In genomic region chr1:11215018-11216005, GRCh38 we compare ENCODE assay signal across 17 cellular contexts. TPM values are rescaled to one million over a fixed set of nuclear protein-coding genes. Genes with fewer than 3 reads are reported as not detected.
"Had no signal": no experiment of that assay in that cellular context is flagged by ENCODE, and none has a peak within 500 bp of the region (broad histone marks: within the 10 kb centered on the region; RNA-seq: fewer than 3 reads in every experiment).

No MANE protein-coding gene starts in this region.

- H3K4me1 ChIP-seq: stomach, thyroid gland had no signal

- H3K4me3 ChIP-seq: stomach, thyroid gland had no signal

- H3K27me3 Mint-ChIP-seq: activated CD4-positive, alpha-beta T cell treated with anti-CD3 and anti-CD28 coated beads, Interleukin-2, amount 10 ng/mL, durations not matched to agents 7 days and 5 days; activated naive CD4-positive, alpha-beta T cell treated with anti-CD3 and anti-CD28 coated beads, Interleukin-2, amount 50 U/mL, for 24 hours; central memory CD8-positive, alpha-beta T cell had no signal

- DNase-seq: activated CD4-positive, alpha-beta T cell treated with anti-CD3 and anti-CD28 coated beads, Interleukin-2, amount 10 ng/mL, durations not matched to agents 7 days and 5 days; activated T-cell treated with anti-CD3 and anti-CD28 coated beads for 4 hours; cortex of kidney; effector CD8-positive, alpha-beta T cell; foreskin fibroblast; glutamatergic neuron; kidney; stimulated activated CD4-positive, alpha-beta T cell treated with anti-CD3 and anti-CD28 coated beads, Interleukin-12 subunit alpha, Interleukin-12 subunit beta, amount 100 ng/mL, for 4 hours; stimulated activated CD4-positive, alpha-beta T cell treated with anti-CD3 and anti-CD28 coated beads, Interleukin-2, amount 100 ng/mL, for 24 hours; stomach; thyroid gland had no signal

- H3K4me3 Mint-ChIP-seq: activated CD4-positive, alpha-beta T cell treated with anti-CD3 and anti-CD28 coated beads, Interleukin-2, amount 10 ng/mL, durations not matched to agents 7 days and 5 days; activated naive CD4-positive, alpha-beta T cell treated with anti-CD3 and anti-CD28 coated beads, Interleukin-2, amount 50 U/mL, for 24 hours; central memory CD8-positive, alpha-beta T cell; T-helper 2 cell treated with Interferon-gamma antibody and Interleukin-4, amounts not matched to agents 5 μg/mL and 100 μg/mL, for 36 hours had no signal

- H3K27me3 ChIP-seq: stomach, thyroid gland had no signal

- H3K27ac Mint-ChIP-seq: activated CD4-positive, alpha-beta T cell treated with anti-CD3 and anti-CD28 coated beads, Interleukin-2, amount 10 ng/mL, durations not matched to agents 7 days and 5 days; activated naive CD4-positive, alpha-beta T cell treated with anti-CD3 and anti-CD28 coated beads, Interleukin-2, amount 50 U/mL, for 24 hours; T-helper 2 cell treated with Interferon-gamma antibody and Interleukin-4, amounts not matched to agents 5 μg/mL and 100 μg/mL, for 36 hours had no signal

- H3K27ac ChIP-seq: stomach, thyroid gland had no signal

- H3K9me3 ChIP-seq: stomach, thyroid gland had no signal

- H3K4me1 Mint-ChIP-seq: activated CD4-positive, alpha-beta T cell treated with anti-CD3 and anti-CD28 coated beads, Interleukin-2, amount 10 ng/mL, durations not matched to agents 7 days and 5 days; activated naive CD4-positive, alpha-beta T cell treated with anti-CD3 and anti-CD28 coated beads, Interleukin-2, amount 50 U/mL, for 24 hours; central memory CD8-positive, alpha-beta T cell had no signal

- H3K9me3 Mint-ChIP-seq: activated CD4-positive, alpha-beta T cell treated with anti-CD3 and anti-CD28 coated beads, Interleukin-2, amount 10 ng/mL, durations not matched to agents 7 days and 5 days; activated naive CD4-positive, alpha-beta T cell treated with anti-CD3 and anti-CD28 coated beads, Interleukin-2, amount 50 U/mL, for 24 hours; central memory CD8-positive, alpha-beta T cell; T-helper 2 cell treated with Interferon-gamma antibody and Interleukin-4, amounts not matched to agents 5 μg/mL and 100 μg/mL, for 36 hours had no signal

RNA-seq across cellular contexts. Expression of gene ANGPTL7, which starts 26.2 kb away (rescaled TPM):
- total RNA-seq: activated CD4-positive, alpha-beta T cell treated with anti-CD3 and anti-CD28 coated beads, Interleukin-2, amount 10 ng/mL, durations not matched to agents 7 days and 5 days; activated CD8-positive, alpha-beta memory T cell treated with anti-CD3 and anti-CD28 coated beads for 36 hours; endothelial cell of umbilical vein; osteocyte had no signal
